ENCODE assay signal across 20 cellular contexts in genomic region chr18:72206814-72207213, GRCh38.
"Had no signal": no experiment of that assay in that cellular context is flagged by ENCODE, and none has a peak within 500 bp of the region (broad histone marks: within the 10 kb centered on the region; RNA-seq: fewer than 3 reads in every experiment).

No MANE protein-coding gene starts in this region.

- ATAC-seq: activated CD4-positive, alpha-beta T cell treated with anti-CD3 and anti-CD28 coated beads for 36 hours; effector memory CD8-positive, alpha-beta T cell; gastrocnemius medialis; heart left ventricle; right cardiac atrium had no signal

- H3K9me3 Mint-ChIP-seq: activated naive CD4-positive, alpha-beta T cell treated with anti-CD3 and anti-CD28 coated beads, Interleukin-2, amount 50 U/mL, for 24 hours had no signal

- DNase-seq: activated CD4-positive, alpha-beta memory T cell treated with anti-CD3 and anti-CD28 coated beads for 36 hours; activated CD4-positive, alpha-beta T cell treated with anti-CD3 and anti-CD28 coated beads for 36 hours; activated T-cell treated with anti-CD3 and anti-CD28 coated beads, Interleukin-2, amount 50 U/mL, for 24 hours; amniotic stem cell; brain microvascular endothelial cell; effector memory CD8-positive, alpha-beta T cell; gastrocnemius medialis; heart left ventricle; nephron progenitor cell; occipital lobe; right cardiac atrium; stimulated activated CD4-positive, alpha-beta T cell treated with anti-CD3 and anti-CD28 coated beads, Interleukin-15, amount 100 ng/mL, for 24 hours; stimulated activated CD4-positive, alpha-beta T cell treated with anti-CD3 and anti-CD28 coated beads, Interleukin-4, amount 100 ng/mL, for 1 hour; stimulated activated naive CD4-positive, alpha-beta T cell; transverse colon had no signal

- H3K36me3 ChIP-seq: brain microvascular endothelial cell, gastrocnemius medialis, heart left ventricle, transverse colon, vagina had no signal

- H3K4me3 Mint-ChIP-seq: activated CD4-positive, alpha-beta memory T cell treated with anti-CD3 and anti-CD28 coated beads for 36 hours; activated CD4-positive, alpha-beta T cell treated with anti-CD3 and anti-CD28 coated beads for 36 hours; activated naive CD4-positive, alpha-beta T cell treated with anti-CD3 and anti-CD28 coated beads, Interleukin-2, amount 50 U/mL, for 24 hours; activated T-cell treated with anti-CD3 and anti-CD28 coated beads, Interleukin-2, amount 50 U/mL, for 24 hours; dendritic cell treated with granulocyte-macrophage colony-stimulating factor and Interleukin-4, amounts not matched to agents 40 ng/mL and 50 ng/mL, for 4 days; effector memory CD8-positive, alpha-beta T cell; nephron progenitor cell had no signal

- H3K9me3 ChIP-seq: gastrocnemius medialis, transverse colon, vagina had no signal

- H3K4me1 ChIP-seq: gastrocnemius medialis, heart left ventricle, transverse colon, vagina had no signal

- H3K27ac ChIP-seq: brain microvascular endothelial cell, epithelial cell of prostate, gastrocnemius medialis, heart left ventricle, skin epidermis, transverse colon, vagina had no signal

- H3K27ac Mint-ChIP-seq: activated CD4-positive, alpha-beta memory T cell treated with anti-CD3 and anti-CD28 coated beads for 36 hours; activated CD4-positive, alpha-beta T cell treated with anti-CD3 and anti-CD28 coated beads for 36 hours; activated naive CD4-positive, alpha-beta T cell treated with anti-CD3 and anti-CD28 coated beads, Interleukin-2, amount 50 U/mL, for 24 hours; activated T-cell treated with anti-CD3 and anti-CD28 coated beads, Interleukin-2, amount 50 U/mL, for 24 hours; dendritic cell treated with granulocyte-macrophage colony-stimulating factor and Interleukin-4, amounts not matched to agents 40 ng/mL and 50 ng/mL, for 4 days; effector memory CD8-positive, alpha-beta T cell; nephron progenitor cell had no signal

- H3K4me3 ChIP-seq: gastrocnemius medialis, heart left ventricle, skin epidermis, transverse colon, vagina had no signal

- H3K27me3 ChIP-seq: brain microvascular endothelial cell, gastrocnemius medialis, heart left ventricle, transverse colon, vagina had no signal

- H3K27me3 Mint-ChIP-seq: activated CD4-positive, alpha-beta memory T cell treated with anti-CD3 and anti-CD28 coated beads for 36 hours; activated CD4-positive, alpha-beta T cell treated with anti-CD3 and anti-CD28 coated beads for 36 hours; activated naive CD4-positive, alpha-beta T cell treated with anti-CD3 and anti-CD28 coated beads, Interleukin-2, amount 50 U/mL, for 24 hours; activated T-cell treated with anti-CD3 and anti-CD28 coated beads, Interleukin-2, amount 50 U/mL, for 24 hours; dendritic cell treated with granulocyte-macrophage colony-stimulating factor and Interleukin-4, amounts not matched to agents 40 ng/mL and 50 ng/mL, for 4 days; effector memory CD8-positive, alpha-beta T cell had no signal

- H3K4me1 Mint-ChIP-seq: activated CD4-positive, alpha-beta T cell treated with anti-CD3 and anti-CD28 coated beads for 36 hours; activated naive CD4-positive, alpha-beta T cell treated with anti-CD3 and anti-CD28 coated beads, Interleukin-2, amount 50 U/mL, for 24 hours; nephron progenitor cell had no signal
